In the genomic region with DNA sequence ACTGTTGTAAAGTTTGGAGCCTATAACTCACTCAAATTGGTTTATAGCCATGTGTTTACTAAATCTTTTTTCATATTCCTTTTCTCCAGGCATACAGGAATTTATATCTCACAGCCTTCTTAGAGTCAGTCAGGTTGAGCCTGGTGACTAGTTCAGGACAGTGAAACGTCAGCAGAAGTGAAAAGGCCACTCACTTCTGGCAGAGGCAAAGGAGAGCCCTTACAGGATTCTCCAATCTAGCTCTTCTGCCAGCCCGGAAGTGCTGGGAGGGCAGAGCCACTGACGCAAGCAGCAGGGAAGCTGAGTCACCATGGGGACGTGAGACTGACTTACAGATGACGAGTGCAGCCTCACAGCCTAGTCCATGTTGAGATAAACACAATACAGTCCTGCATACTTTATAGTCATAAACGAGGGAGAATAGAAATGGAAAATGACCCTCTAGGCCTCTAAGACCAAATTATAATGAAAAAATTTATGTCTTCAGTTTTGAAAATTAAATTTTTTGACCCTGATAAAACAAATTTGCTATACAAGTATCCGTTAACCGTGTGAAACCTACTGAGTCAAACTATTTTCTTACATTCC, we compare ENCODE assay signal across 1 cellular context.
A peak's percentile ranks its signal among the peaks of the same experiment; 100 is the strongest.
TF ChIP-seq lines count a peak whose summit lies in the region.

No MANE protein-coding gene starts in this region.

TF ChIP-seq in K562, 482 proteins besides CTCF, POLR2A, EP300 and RAD21 (continued from another document and continues in another):
- no peak for TF ChIP-seq ARID2 (IDR thresholded peaks at IDR 0.05)
- no peak for TF ChIP-seq ZNF217 (CRISPR knock-in tag; IDR thresholded peaks at IDR 0.05)
- TF ChIP-seq GTF2A2 (tag; IDR thresholded peaks at IDR 0.05): no peak
- TF ChIP-seq ZKSCAN3 (CRISPR knock-in tag; IDR thresholded peaks at IDR 0.05): no peak
- TF ChIP-seq, protein P1, sequence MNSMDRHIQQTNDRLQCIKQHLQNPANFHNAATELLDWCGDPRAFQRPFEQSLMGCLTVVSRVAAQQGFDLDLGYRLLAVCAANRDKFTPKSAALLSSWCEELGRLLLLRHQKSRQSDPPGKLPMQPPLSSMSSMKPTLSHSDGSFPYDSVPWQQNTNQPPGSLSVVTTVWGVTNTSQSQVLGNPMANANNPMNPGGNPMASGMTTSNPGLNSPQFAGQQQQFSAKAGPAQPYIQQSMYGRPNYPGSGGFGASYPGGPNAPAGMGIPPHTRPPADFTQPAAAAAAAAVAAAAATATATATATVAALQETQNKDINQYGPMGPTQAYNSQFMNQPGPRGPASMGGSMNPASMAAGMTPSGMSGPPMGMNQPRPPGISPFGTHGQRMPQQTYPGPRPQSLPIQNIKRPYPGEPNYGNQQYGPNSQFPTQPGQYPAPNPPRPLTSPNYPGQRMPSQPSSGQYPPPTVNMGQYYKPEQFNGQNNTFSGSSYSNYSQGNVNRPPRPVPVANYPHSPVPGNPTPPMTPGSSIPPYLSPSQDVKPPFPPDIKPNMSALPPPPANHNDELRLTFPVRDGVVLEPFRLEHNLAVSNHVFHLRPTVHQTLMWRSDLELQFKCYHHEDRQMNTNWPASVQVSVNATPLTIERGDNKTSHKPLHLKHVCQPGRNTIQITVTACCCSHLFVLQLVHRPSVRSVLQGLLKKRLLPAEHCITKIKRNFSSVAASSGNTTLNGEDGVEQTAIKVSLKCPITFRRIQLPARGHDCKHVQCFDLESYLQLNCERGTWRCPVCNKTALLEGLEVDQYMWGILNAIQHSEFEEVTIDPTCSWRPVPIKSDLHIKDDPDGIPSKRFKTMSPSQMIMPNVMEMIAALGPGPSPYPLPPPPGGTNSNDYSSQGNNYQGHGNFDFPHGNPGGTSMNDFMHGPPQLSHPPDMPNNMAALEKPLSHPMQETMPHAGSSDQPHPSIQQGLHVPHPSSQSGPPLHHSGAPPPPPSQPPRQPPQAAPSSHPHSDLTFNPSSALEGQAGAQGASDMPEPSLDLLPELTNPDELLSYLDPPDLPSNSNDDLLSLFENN (IDR thresholded peaks at IDR 0.05; ENCODE audit: low read depth in 2 of 2, low read length in 2 of 2): peak in 1 of 2 experiments; percentile 57; a peak in 1 of 4 replicates
- no peak for TF ChIP-seq HNRNPK (IDR thresholded peaks at IDR 0.05; ENCODE audit: low read depth, low read length, poor library complexity, severe bottlenecking)
- TF ChIP-seq ELF1 (tag; IDR thresholded peaks at IDR 0.05): peak; percentile 97
- TF ChIP-seq SAFB (IDR thresholded peaks at IDR 0.05; ENCODE audit: borderline replicate concordance, low read depth, low read length): no peak
- no peak for TF ChIP-seq ZNF445 (CRISPR knock-in tag; IDR thresholded peaks at IDR 0.05; ENCODE audit: low read depth)
- no peak for TF ChIP-seq WHSC1 (IDR thresholded peaks at IDR 0.05; ENCODE audit: low read length)
- TF ChIP-seq SP1 (CRISPR knock-in tag; IDR thresholded peaks at IDR 0.05): peak; percentile 60; the same call in 1 of the 2 replicates
- no peak for TF ChIP-seq ZNF507 (tag; conservative IDR thresholded peaks at IDR 0.05)
- TF ChIP-seq, protein P2, sequence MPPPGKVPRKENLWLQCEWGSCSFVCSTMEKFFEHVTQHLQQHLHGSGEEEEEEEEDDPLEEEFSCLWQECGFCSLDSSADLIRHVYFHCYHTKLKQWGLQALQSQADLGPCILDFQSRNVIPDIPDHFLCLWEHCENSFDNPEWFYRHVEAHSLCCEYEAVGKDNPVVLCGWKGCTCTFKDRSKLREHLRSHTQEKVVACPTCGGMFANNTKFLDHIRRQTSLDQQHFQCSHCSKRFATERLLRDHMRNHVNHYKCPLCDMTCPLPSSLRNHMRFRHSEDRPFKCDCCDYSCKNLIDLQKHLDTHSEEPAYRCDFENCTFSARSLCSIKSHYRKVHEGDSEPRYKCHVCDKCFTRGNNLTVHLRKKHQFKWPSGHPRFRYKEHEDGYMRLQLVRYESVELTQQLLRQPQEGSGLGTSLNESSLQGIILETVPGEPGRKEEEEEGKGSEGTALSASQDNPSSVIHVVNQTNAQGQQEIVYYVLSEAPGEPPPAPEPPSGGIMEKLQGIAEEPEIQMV (tag; conservative IDR thresholded peaks at IDR 0.05; ENCODE audit: low read depth): no peak
- TF ChIP-seq HDAC6 (IDR thresholded peaks at IDR 0.05; ENCODE audit: low read depth, low read length): no peak
- TF ChIP-seq ZNF717 (CRISPR knock-in tag; IDR thresholded peaks at IDR 0.05): no peak
- no peak for TF ChIP-seq SMAD4 (CRISPR knock-in tag; conservative IDR thresholded peaks at IDR 0.05)
- TF ChIP-seq HNRNPH1 (optimal IDR thresholded peaks at IDR 0.05; ENCODE audit: low read depth, low read length): no peak
- TF ChIP-seq TGIF2 (CRISPR knock-in tag; IDR thresholded peaks at IDR 0.05): no peak
- TF ChIP-seq MBD2 (IDR thresholded peaks at IDR 0.05; ENCODE audit: borderline replicate concordance, low read depth): peak; percentile 74
- peak; percentile 87 for TF ChIP-seq CEBPB (tag; IDR thresholded peaks at IDR 0.05)
- TF ChIP-seq, protein P3, sequence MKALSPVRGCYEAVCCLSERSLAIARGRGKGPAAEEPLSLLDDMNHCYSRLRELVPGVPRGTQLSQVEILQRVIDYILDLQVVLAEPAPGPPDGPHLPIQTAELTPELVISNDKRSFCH (CRISPR knock-in tag; IDR thresholded peaks at IDR 0.05): no peak
- TF ChIP-seq, protein P3 (tag; IDR thresholded peaks at IDR 0.05): no peak
- no peak; the same call in 1 of the 2 replicates for TF ChIP-seq HEY1 (CRISPR knock-in tag; IDR thresholded peaks at IDR 0.05; ENCODE audit: borderline replicate concordance)
- peak; percentile 92; the same call in 1 of the 2 replicates for TF ChIP-seq ZNF644 (tag; IDR thresholded peaks at IDR 0.05; ENCODE audit: low read depth)
- TF ChIP-seq CEBPG (CRISPR knock-in tag; IDR thresholded peaks at IDR 0.05): peak; percentile 91
- peak; percentile 79 to 84 for TF ChIP-seq CEBPG (tag; conservative IDR thresholded peaks at IDR 0.05 in 1 of 2, IDR thresholded peaks at IDR 0.05 in 1 of 2)
- no peak for TF ChIP-seq ZSCAN29 (IDR thresholded peaks at IDR 0.05)
- TF ChIP-seq, protein P4, sequence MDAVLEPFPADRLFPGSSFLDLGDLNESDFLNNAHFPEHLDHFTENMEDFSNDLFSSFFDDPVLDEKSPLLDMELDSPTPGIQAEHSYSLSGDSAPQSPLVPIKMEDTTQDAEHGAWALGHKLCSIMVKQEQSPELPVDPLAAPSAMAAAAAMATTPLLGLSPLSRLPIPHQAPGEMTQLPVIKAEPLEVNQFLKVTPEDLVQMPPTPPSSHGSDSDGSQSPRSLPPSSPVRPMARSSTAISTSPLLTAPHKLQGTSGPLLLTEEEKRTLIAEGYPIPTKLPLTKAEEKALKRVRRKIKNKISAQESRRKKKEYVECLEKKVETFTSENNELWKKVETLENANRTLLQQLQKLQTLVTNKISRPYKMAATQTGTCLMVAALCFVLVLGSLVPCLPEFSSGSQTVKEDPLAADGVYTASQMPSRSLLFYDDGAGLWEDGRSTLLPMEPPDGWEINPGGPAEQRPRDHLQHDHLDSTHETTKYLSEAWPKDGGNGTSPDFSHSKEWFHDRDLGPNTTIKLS (IDR thresholded peaks at IDR 0.05; ENCODE audit: borderline replicate concordance, low read depth): peak; percentile 80
- no peak for TF ChIP-seq BRF1 (IDR thresholded peaks at IDR 0.05; ENCODE audit: borderline replicate concordance, extremely low read depth, insufficient read length)
- TF ChIP-seq MED1 (CRISPR knock-in tag; IDR thresholded peaks at IDR 0.05; ENCODE audit: borderline replicate concordance): no peak
- TF ChIP-seq ZNF165 (CRISPR knock-in tag; IDR thresholded peaks at IDR 0.05; ENCODE audit: borderline replicate concordance): no peak
- TF ChIP-seq, protein P5, sequence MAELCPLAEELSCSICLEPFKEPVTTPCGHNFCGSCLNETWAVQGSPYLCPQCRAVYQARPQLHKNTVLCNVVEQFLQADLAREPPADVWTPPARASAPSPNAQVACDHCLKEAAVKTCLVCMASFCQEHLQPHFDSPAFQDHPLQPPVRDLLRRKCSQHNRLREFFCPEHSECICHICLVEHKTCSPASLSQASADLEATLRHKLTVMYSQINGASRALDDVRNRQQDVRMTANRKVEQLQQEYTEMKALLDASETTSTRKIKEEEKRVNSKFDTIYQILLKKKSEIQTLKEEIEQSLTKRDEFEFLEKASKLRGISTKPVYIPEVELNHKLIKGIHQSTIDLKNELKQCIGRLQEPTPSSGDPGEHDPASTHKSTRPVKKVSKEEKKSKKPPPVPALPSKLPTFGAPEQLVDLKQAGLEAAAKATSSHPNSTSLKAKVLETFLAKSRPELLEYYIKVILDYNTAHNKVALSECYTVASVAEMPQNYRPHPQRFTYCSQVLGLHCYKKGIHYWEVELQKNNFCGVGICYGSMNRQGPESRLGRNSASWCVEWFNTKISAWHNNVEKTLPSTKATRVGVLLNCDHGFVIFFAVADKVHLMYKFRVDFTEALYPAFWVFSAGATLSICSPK (IDR thresholded peaks at IDR 0.05; ENCODE audit: borderline replicate concordance): no peak
- TF ChIP-seq, protein P6, sequence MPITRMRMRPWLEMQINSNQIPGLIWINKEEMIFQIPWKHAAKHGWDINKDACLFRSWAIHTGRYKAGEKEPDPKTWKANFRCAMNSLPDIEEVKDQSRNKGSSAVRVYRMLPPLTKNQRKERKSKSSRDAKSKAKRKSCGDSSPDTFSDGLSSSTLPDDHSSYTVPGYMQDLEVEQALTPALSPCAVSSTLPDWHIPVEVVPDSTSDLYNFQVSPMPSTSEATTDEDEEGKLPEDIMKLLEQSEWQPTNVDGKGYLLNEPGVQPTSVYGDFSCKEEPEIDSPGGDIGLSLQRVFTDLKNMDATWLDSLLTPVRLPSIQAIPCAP (CRISPR knock-in tag; IDR thresholded peaks at IDR 0.05; ENCODE audit: borderline replicate concordance): no peak
- no peak for TF ChIP-seq PURB (CRISPR knock-in tag; IDR thresholded peaks at IDR 0.05; ENCODE audit: low read depth)
- no peak for TF ChIP-seq CC2D1A (IDR thresholded peaks at IDR 0.05)
- TF ChIP-seq BRD4 (IDR thresholded peaks at IDR 0.05): no peak
- no peak for TF ChIP-seq CAMTA2 (CRISPR knock-in tag; conservative IDR thresholded peaks at IDR 0.05)
- no peak for TF ChIP-seq ZNF668 (CRISPR knock-in tag; IDR thresholded peaks at IDR 0.05)
- no peak for TF ChIP-seq ZKSCAN1 (IDR thresholded peaks at IDR 0.05; ENCODE audit: low read depth, low read length)
- no peak for TF ChIP-seq NCOA2 (IDR thresholded peaks at IDR 0.05; ENCODE audit: partially characterized antibody in 2 of 2)
- no peak for TF ChIP-seq HOXB6 (CRISPR knock-in tag; IDR thresholded peaks at IDR 0.05; ENCODE audit: borderline replicate concordance)
- TF ChIP-seq, protein P7, sequence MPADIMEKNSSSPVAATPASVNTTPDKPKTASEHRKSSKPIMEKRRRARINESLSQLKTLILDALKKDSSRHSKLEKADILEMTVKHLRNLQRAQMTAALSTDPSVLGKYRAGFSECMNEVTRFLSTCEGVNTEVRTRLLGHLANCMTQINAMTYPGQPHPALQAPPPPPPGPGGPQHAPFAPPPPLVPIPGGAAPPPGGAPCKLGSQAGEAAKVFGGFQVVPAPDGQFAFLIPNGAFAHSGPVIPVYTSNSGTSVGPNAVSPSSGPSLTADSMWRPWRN (IDR thresholded peaks at IDR 0.05; ENCODE audit: low read depth): no peak
- no peak for TF ChIP-seq CBFA2T3 (IDR thresholded peaks at IDR 0.05)
- TF ChIP-seq TBP (optimal IDR thresholded peaks at IDR 0.05; ENCODE audit: low read depth, low read length): peak; percentile 86
- TF ChIP-seq, protein P8, sequence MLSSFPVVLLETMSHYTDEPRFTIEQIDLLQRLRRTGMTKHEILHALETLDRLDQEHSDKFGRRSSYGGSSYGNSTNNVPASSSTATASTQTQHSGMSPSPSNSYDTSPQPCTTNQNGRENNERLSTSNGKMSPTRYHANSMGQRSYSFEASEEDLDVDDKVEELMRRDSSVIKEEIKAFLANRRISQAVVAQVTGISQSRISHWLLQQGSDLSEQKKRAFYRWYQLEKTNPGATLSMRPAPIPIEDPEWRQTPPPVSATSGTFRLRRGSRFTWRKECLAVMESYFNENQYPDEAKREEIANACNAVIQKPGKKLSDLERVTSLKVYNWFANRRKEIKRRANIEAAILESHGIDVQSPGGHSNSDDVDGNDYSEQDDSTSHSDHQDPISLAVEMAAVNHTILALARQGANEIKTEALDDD (IDR thresholded peaks at IDR 0.05): peak; percentile 99
- TF ChIP-seq MAFF (IDR thresholded peaks at IDR 0.05; ENCODE audit: low read length): peak; percentile 91
- TF ChIP-seq ZNF212 (CRISPR knock-in tag; IDR thresholded peaks at IDR 0.05): no peak
- peak; percentile 86 for TF ChIP-seq TAF9B (IDR thresholded peaks at IDR 0.05; ENCODE audit: partially characterized antibody)
- TF ChIP-seq MTA3 (IDR thresholded peaks at IDR 0.05; ENCODE audit: borderline replicate concordance): peak; percentile 97
- TF ChIP-seq NFXL1 (CRISPR knock-in tag; IDR thresholded peaks at IDR 0.05): no peak
- TF ChIP-seq, protein P9, sequence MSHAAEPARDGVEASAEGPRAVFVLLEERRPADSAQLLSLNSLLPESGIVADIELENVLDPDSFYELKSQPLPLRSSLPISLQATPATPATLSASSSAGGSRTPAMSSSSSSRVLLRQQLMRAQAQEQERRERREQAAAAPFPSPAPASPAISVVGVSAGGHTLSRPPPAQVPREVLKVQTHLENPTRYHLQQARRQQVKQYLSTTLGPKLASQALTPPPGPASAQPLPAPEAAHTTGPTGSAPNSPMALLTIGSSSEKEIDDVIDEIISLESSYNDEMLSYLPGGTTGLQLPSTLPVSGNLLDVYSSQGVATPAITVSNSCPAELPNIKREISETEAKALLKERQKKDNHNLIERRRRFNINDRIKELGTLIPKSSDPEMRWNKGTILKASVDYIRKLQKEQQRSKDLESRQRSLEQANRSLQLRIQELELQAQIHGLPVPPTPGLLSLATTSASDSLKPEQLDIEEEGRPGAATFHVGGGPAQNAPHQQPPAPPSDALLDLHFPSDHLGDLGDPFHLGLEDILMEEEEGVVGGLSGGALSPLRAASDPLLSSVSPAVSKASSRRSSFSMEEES (CRISPR knock-in tag; IDR thresholded peaks at IDR 0.05): no peak
- TF ChIP-seq SRSF9 (IDR thresholded peaks at IDR 0.05; ENCODE audit: borderline replicate concordance, low read depth, low read length): no peak
- no peak; the same call in 1 of the 2 replicates for TF ChIP-seq HDAC2 (IDR thresholded peaks at IDR 0.05)
- no peak for TF ChIP-seq EGR1 (conservative IDR thresholded peaks at IDR 0.05)
- no peak for TF ChIP-seq ZNF232 (CRISPR knock-in tag; IDR thresholded peaks at IDR 0.05)
- TF ChIP-seq MCM2 (IDR thresholded peaks at IDR 0.05; ENCODE audit: low read depth): no peak
- TF ChIP-seq ZFP1 (CRISPR knock-in tag; IDR thresholded peaks at IDR 0.05): no peak
- no peak for TF ChIP-seq ZNF134 (CRISPR knock-in tag; conservative IDR thresholded peaks at IDR 0.05)
- TF ChIP-seq TEAD2 (tag; IDR thresholded peaks at IDR 0.05): no peak
- peak; percentile 60; the same call in 1 of the 2 replicates for TF ChIP-seq ARID1B (IDR thresholded peaks at IDR 0.05)
- peak; percentile 82 for TF ChIP-seq MYC (IDR thresholded peaks at IDR 0.05; ENCODE audit: low read depth, low read length)
- TF ChIP-seq MYC (CRISPR knock-in tag; IDR thresholded peaks at IDR 0.05; ENCODE audit: borderline replicate concordance, low read depth): no peak
- peak; percentile 96 for TF ChIP-seq FOSL1 (tag; conservative IDR thresholded peaks at IDR 0.05)
